10 cellular contexts compared by ENCODE assay signal in the genomic region with DNA sequence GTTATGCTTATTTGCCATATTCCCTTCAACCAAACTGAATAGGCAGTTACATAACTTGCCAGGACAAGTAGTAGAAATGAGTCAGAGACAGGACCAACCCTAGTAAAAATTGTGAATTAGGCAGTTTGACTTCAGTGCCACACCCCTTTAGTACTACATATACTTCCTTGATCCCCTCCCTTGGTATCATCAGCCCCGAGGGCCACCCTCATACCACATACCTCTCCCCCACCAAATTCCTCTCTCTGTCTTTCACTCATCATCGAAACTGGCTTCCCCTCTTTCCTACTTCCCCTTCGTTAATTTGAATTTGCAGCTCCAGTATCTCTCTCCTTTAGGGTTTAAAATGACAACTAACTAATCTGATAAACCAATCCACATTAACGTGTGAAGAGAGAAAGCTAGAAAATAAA. TPM values are rescaled to one million over a fixed set of nuclear protein-coding genes. Genes with fewer than 3 reads are reported as not detected.
DNase-seq lines count a peak whose midpoint lies in the region; ATAC-seq and TF ChIP-seq lines count a peak whose summit lies in the region.
"Had no signal": no experiment of that assay in that cellular context is flagged by ENCODE, and none has a peak within 500 bp of the region (broad histone marks: within the 10 kb centered on the region; RNA-seq: fewer than 3 reads in every experiment).

No MANE protein-coding gene starts in this region.

- DNase-seq in GM23248: peak; percentile 56
- peak; percentile 20 for DNase-seq in RPMI7951 (ENCODE audit: low read depth)
- peak; percentile 91 to 96 for DNase-seq in foreskin keratinocyte
- DNase-seq in stimulated activated naive B cell treated with anti-CD40 and anti-IgM and Interleukin-4, amounts not matched to agents 10 μg/mL and 1 μg/mL and 100 μg/mL, for 72 hours: no peak
- DNase-seq in dermis blood vessel endothelial cell: no peak
- DNase-seq in DMS79 (lab: John Stamatoyannopoulos, UW): no peak
- no peak for DNase-seq in activated CD4-positive, alpha-beta T cell treated with anti-CD3 and anti-CD28 coated beads for 1 hour
- DNase-seq: activated CD4-positive, alpha-beta memory T cell treated with anti-CD3 and anti-CD28 coated beads, Interleukin-2, amount 10 ng/mL, durations not matched to agents 7 days and 5 days; NCI-H1105 treated with DMSO at 0.1 percent for 48 hours had no signal

- ATAC-seq in foreskin keratinocyte (peak; percentile 97), GM18505 (IDR thresholded peaks at IDR 0.05; ENCODE audit: unreplicated experiment) (no peak)
- peak; percentile 38 to 39 for ATAC-seq in stimulated activated naive B cell treated with anti-CD40 and anti-IgM and Interleukin-4, amounts not matched to agents 10 μg/mL and 1 μg/mL and 100 μg/mL, for 72 hours (replicated peaks)

- WGBS in GM23248 (ENCODE audit: low coverage in 1 of 2, low lambda C conversion rate in 2 of 2, missing lambda C conversion rate in 2 of 2), 2 experiments: 28% methylated on average over 4 of the region's 4 CpGs

- no peaks in the 10 kb centered on the region for H3K9me2 ChIP-seq in GM23248 (ENCODE audit: insufficient read depth)

- TF ChIP-seq POLR2A in GM18505 (IDR thresholded peaks at IDR 0.05; ENCODE audit: borderline replicate concordance, extremely low read depth, insufficient read depth, insufficient read length): no peak

- H2AFZ ChIP-seq in GM23248: 0 out of 2 replicates have a peak overlapping the region, but pooled peaks have one; percentile 29

- H3K36me3 Mint-ChIP-seq in stimulated activated naive B cell treated with anti-CD40 and anti-IgM and Interleukin-4, amounts not matched to agents 10 μg/mL and 1 μg/mL and 100 μg/mL, for 72 hours: no peaks in the 10 kb centered on the region

- H3K4me3 ChIP-seq in GM23248: no peak overlapping the region

- no peak overlapping the region for H3K27ac Mint-ChIP-seq in stimulated activated naive B cell treated with anti-CD40 and anti-IgM and Interleukin-4, amounts not matched to agents 10 μg/mL and 1 μg/mL and 100 μg/mL, for 72 hours
- H3K27ac Mint-ChIP-seq: activated CD4-positive, alpha-beta memory T cell treated with anti-CD3 and anti-CD28 coated beads, Interleukin-2, amount 10 ng/mL, durations not matched to agents 7 days and 5 days had no signal

- H3K4me3 Mint-ChIP-seq in stimulated activated naive B cell treated with anti-CD40 and anti-IgM and Interleukin-4, amounts not matched to agents 10 μg/mL and 1 μg/mL and 100 μg/mL, for 72 hours: no peak overlapping the region
- H3K4me3 Mint-ChIP-seq: activated CD4-positive, alpha-beta memory T cell treated with anti-CD3 and anti-CD28 coated beads, Interleukin-2, amount 10 ng/mL, durations not matched to agents 7 days and 5 days had no signal

- no peaks in the 10 kb centered on the region for H3K36me3 ChIP-seq in GM23248 (ENCODE audit: low read depth)

- peak overlapping the region; percentile 21 for H3K4me2 ChIP-seq in GM23248 (ENCODE audit: unreplicated experiment)

- no peak overlapping the region for H3K9ac ChIP-seq in GM23248

- in situ Hi-C loops in GM23248 (cut with MboI): no loop called here

- no peaks in the 10 kb centered on the region for H4K20me1 ChIP-seq in GM23248 (ENCODE audit: insufficient read depth)

- H3K79me2 ChIP-seq in GM23248 (ENCODE audit: insufficient read depth): no peaks in the 10 kb centered on the region

- no peaks in the 10 kb centered on the region for H3K9me3 Mint-ChIP-seq in stimulated activated naive B cell treated with anti-CD40 and anti-IgM and Interleukin-4, amounts not matched to agents 10 μg/mL and 1 μg/mL and 100 μg/mL, for 72 hours
- H3K9me3 Mint-ChIP-seq: activated CD4-positive, alpha-beta memory T cell treated with anti-CD3 and anti-CD28 coated beads, Interleukin-2, amount 10 ng/mL, durations not matched to agents 7 days and 5 days had no signal

- H3K9me3 ChIP-seq in GM23248 (ENCODE audit: low read depth): no peaks in the 10 kb centered on the region

- no peaks in the 10 kb centered on the region for H3K27me3 Mint-ChIP-seq in stimulated activated naive B cell treated with anti-CD40 and anti-IgM and Interleukin-4, amounts not matched to agents 10 μg/mL and 1 μg/mL and 100 μg/mL, for 72 hours

- H3F3A ChIP-seq in GM23248 (ENCODE audit: insufficient read depth): 0 out of 2 replicates have a peak, but pooled peaks cover 8% of the 10 kb centered on the region

- H3K4me1 ChIP-seq in GM23248 (ENCODE audit: insufficient read depth) (peaks cover 5% of the 10 kb centered on the region; the same call in 1 of the 2 replicates), foreskin keratinocyte (peaks cover 38% of the 10 kb centered on the region)

- H3K27ac ChIP-seq in GM23248 (no peak overlapping the region), foreskin keratinocyte (peak overlapping the region; percentile 98)

- no peak for TF ChIP-seq CTCF in foreskin keratinocyte (conservative IDR thresholded peaks at IDR 0.05)

- H3K4me1 Mint-ChIP-seq in stimulated activated naive B cell treated with anti-CD40 and anti-IgM and Interleukin-4, amounts not matched to agents 10 μg/mL and 1 μg/mL and 100 μg/mL, for 72 hours: peaks cover 1 to 16% of the 10 kb centered on the region in 2 donors

- H3K27me3 ChIP-seq in GM23248 (replicated peaks; ENCODE audit: insufficient read depth): no peaks in the 10 kb centered on the region
- no peaks in the 10 kb centered on the region for H3K27me3 ChIP-seq in foreskin keratinocyte

RNA-seq across cellular contexts. Expression of a gene that starts 7.9 kb away (rescaled TPM):
- 42.7 and 43.2 TPM in 2 replicates for total RNA-seq in GM23248 (2014; rRNA removed; shearing (Covaris generic))
- polyA plus RNA-seq in GM23248 (2016; fragmentation: Nextera tagmentation; extraction: Ambion mirVana): 11.6 and 13.0 TPM in 2 replicates
- total RNA-seq in RPMI7951 (2014; rRNA removed; shearing (Covaris generic)): 16.6 and 20.1 TPM in 2 replicates
- total RNA-seq in foreskin keratinocyte: 65.2 and 73.5 TPM in 2 replicates
- polyA plus RNA-seq in foreskin keratinocyte: 8.9 and 12.0 TPM in 2 replicates
- 0.37 and 2.2 TPM in 2 replicates for total RNA-seq in dermis blood vessel endothelial cell

Comparison
In these comparisons a context has a peak if more than half of its experiments do, and no peak if none do; other contexts are left out.
1. DNase-seq: peak in GM23248 (single experiment), RPMI7951 (single experiment) and foreskin keratinocyte (2 of 2); none in stimulated activated naive B cell treated with anti-CD40 and anti-IgM and Interleukin-4, amounts not matched to agents 10 μg/mL and 1 μg/mL and 100 μg/mL, for 72 hours (single experiment), dermis blood vessel endothelial cell (single experiment), DMS79 (single experiment) and activated CD4-positive, alpha-beta T cell treated with anti-CD3 and anti-CD28 coated beads for 1 hour (single experiment).